ENCODE assay signal across 1 cellular context in genomic region chr22:23894710-23895598, GRCh38.
TF ChIP-seq lines count a peak whose summit lies in the region.

No MANE protein-coding gene starts in this region.

TF ChIP-seq in HepG2, 621 proteins besides CTCF, POLR2A, EP300 and RAD21 (continued from another document and continues in another):
- TF ChIP-seq, protein P1, sequence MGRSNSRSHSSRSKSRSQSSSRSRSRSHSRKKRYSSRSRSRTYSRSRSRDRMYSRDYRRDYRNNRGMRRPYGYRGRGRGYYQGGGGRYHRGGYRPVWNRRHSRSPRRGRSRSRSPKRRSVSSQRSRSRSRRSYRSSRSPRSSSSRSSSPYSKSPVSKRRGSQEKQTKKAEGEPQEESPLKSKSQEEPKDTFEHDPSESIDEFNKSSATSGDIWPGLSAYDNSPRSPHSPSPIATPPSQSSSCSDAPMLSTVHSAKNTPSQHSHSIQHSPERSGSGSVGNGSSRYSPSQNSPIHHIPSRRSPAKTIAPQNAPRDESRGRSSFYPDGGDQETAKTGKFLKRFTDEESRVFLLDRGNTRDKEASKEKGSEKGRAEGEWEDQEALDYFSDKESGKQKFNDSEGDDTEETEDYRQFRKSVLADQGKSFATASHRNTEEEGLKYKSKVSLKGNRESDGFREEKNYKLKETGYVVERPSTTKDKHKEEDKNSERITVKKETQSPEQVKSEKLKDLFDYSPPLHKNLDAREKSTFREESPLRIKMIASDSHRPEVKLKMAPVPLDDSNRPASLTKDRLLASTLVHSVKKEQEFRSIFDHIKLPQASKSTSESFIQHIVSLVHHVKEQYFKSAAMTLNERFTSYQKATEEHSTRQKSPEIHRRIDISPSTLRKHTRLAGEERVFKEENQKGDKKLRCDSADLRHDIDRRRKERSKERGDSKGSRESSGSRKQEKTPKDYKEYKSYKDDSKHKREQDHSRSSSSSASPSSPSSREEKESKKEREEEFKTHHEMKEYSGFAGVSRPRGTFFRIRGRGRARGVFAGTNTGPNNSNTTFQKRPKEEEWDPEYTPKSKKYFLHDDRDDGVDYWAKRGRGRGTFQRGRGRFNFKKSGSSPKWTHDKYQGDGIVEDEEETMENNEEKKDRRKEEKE (IDR thresholded peaks at IDR 0.05), result no peak
- no peak for TF ChIP-seq XBP1 (CRISPR knock-in tag; IDR thresholded peaks at IDR 0.05)
- no peak for TF ChIP-seq BHLHE40 (IDR thresholded peaks at IDR 0.05; ENCODE audit: low read length)
- peak; percentile 75; the same call in 1 of the 2 replicates for TF ChIP-seq KDM5B (CRISPR knock-in tag; IDR thresholded peaks at IDR 0.05; ENCODE audit: borderline replicate concordance)
- no peak for TF ChIP-seq MEF2D (CRISPR knock-in tag; IDR thresholded peaks at IDR 0.05)
- TF ChIP-seq, protein P2, sequence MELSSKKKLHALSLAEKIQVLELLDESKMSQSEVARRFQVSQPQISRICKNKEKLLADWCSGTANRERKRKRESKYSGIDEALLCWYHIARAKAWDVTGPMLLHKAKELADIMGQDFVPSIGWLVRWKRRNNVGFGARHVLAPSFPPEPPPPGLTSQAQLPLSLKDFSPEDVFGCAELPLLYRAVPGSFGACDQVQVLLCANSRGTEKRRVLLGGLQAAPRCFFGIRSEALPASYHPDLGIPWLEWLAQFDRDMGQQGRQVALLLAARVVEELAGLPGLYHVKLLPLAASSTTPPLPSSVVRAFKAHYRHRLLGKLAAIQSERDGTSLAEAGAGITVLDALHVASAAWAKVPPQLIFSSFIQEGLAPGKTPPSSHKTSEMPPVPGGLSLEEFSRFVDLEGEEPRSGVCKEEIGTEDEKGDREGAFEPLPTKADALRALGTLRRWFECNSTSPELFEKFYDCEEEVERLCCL (CRISPR knock-in tag; IDR thresholded peaks at IDR 0.05; ENCODE audit: borderline replicate concordance), result no peak
- TF ChIP-seq, protein P3, sequence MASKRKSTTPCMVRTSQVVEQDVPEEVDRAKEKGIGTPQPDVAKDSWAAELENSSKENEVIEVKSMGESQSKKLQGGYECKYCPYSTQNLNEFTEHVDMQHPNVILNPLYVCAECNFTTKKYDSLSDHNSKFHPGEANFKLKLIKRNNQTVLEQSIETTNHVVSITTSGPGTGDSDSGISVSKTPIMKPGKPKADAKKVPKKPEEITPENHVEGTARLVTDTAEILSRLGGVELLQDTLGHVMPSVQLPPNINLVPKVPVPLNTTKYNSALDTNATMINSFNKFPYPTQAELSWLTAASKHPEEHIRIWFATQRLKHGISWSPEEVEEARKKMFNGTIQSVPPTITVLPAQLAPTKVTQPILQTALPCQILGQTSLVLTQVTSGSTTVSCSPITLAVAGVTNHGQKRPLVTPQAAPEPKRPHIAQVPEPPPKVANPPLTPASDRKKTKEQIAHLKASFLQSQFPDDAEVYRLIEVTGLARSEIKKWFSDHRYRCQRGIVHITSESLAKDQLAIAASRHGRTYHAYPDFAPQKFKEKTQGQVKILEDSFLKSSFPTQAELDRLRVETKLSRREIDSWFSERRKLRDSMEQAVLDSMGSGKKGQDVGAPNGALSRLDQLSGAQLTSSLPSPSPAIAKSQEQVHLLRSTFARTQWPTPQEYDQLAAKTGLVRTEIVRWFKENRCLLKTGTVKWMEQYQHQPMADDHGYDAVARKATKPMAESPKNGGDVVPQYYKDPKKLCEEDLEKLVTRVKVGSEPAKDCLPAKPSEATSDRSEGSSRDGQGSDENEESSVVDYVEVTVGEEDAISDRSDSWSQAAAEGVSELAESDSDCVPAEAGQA (IDR thresholded peaks at IDR 0.05; ENCODE audit: low read depth), result no peak; the same call in 1 of the 2 replicates
- TF ChIP-seq, protein P3 (CRISPR knock-in tag; IDR thresholded peaks at IDR 0.05; ENCODE audit: borderline replicate concordance), result no peak
- TF ChIP-seq ZNF207 (IDR thresholded peaks at IDR 0.05; ENCODE audit: borderline replicate concordance), result no peak
- no peak; the same call in 1 of the 2 replicates for TF ChIP-seq ZNF367 (CRISPR knock-in tag; IDR thresholded peaks at IDR 0.05; ENCODE audit: borderline replicate concordance)
- peak; percentile 94 for TF ChIP-seq HNRNPLL (IDR thresholded peaks at IDR 0.05; ENCODE audit: low read depth, low read length, poor library complexity, severe bottlenecking)
- TF ChIP-seq SMYD3 (CRISPR knock-in tag; IDR thresholded peaks at IDR 0.05), result no peak
- no peak for TF ChIP-seq E2F1 (CRISPR knock-in tag; IDR thresholded peaks at IDR 0.05)
- TF ChIP-seq MIER3 (CRISPR knock-in tag; IDR thresholded peaks at IDR 0.05; ENCODE audit: borderline replicate concordance), result no peak
- no peak for TF ChIP-seq MLLT10 (CRISPR knock-in tag; IDR thresholded peaks at IDR 0.05)
- TF ChIP-seq, protein P4, sequence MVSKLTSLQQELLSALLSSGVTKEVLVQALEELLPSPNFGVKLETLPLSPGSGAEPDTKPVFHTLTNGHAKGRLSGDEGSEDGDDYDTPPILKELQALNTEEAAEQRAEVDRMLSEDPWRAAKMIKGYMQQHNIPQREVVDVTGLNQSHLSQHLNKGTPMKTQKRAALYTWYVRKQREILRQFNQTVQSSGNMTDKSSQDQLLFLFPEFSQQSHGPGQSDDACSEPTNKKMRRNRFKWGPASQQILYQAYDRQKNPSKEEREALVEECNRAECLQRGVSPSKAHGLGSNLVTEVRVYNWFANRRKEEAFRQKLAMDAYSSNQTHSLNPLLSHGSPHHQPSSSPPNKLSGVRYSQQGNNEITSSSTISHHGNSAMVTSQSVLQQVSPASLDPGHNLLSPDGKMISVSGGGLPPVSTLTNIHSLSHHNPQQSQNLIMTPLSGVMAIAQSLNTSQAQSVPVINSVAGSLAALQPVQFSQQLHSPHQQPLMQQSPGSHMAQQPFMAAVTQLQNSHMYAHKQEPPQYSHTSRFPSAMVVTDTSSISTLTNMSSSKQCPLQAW (CRISPR knock-in tag; IDR thresholded peaks at IDR 0.05), result peak; percentile 49; the same call in 1 of the 2 replicates
- TF ChIP-seq, protein P5, sequence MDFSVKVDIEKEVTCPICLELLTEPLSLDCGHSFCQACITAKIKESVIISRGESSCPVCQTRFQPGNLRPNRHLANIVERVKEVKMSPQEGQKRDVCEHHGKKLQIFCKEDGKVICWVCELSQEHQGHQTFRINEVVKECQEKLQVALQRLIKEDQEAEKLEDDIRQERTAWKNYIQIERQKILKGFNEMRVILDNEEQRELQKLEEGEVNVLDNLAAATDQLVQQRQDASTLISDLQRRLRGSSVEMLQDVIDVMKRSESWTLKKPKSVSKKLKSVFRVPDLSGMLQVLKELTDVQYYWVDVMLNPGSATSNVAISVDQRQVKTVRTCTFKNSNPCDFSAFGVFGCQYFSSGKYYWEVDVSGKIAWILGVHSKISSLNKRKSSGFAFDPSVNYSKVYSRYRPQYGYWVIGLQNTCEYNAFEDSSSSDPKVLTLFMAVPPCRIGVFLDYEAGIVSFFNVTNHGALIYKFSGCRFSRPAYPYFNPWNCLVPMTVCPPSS (IDR thresholded peaks at IDR 0.05), result no peak
- no peak for TF ChIP-seq ESRRA (CRISPR knock-in tag; IDR thresholded peaks at IDR 0.05; ENCODE audit: low read depth)
- TF ChIP-seq TEAD2 (CRISPR knock-in tag; IDR thresholded peaks at IDR 0.05), result no peak
- no peak for TF ChIP-seq FOXM1 (CRISPR knock-in tag; IDR thresholded peaks at IDR 0.05)
- peak; percentile 17; the same call in 1 of the 2 replicates for TF ChIP-seq EEA1 (CRISPR knock-in tag; IDR thresholded peaks at IDR 0.05; ENCODE audit: borderline replicate concordance)
- TF ChIP-seq ZNF350 (CRISPR knock-in tag; IDR thresholded peaks at IDR 0.05; ENCODE audit: borderline replicate concordance, low read depth), result no peak; the same call in 1 of the 2 replicates
- TF ChIP-seq ZNF563 (CRISPR knock-in tag; IDR thresholded peaks at IDR 0.05), result no peak
- TF ChIP-seq ATF7-NPFF (CRISPR knock-in tag; IDR thresholded peaks at IDR 0.05; ENCODE audit: low read depth), result no peak; the same call in 1 of the 2 replicates
- TF ChIP-seq NR2C2 (CRISPR knock-in tag; IDR thresholded peaks at IDR 0.05; ENCODE audit: borderline replicate concordance), result no peak
- TF ChIP-seq MIER2 (CRISPR knock-in tag; IDR thresholded peaks at IDR 0.05), result no peak
- no peak for TF ChIP-seq ATF7 (IDR thresholded peaks at IDR 0.05)
- no peak for TF ChIP-seq ATF7 (CRISPR knock-in tag; IDR thresholded peaks at IDR 0.05)
- TF ChIP-seq SOX5 (CRISPR knock-in tag; IDR thresholded peaks at IDR 0.05; ENCODE audit: borderline replicate concordance), result no peak
- no peak for TF ChIP-seq TSC22D2 (CRISPR knock-in tag; IDR thresholded peaks at IDR 0.05; ENCODE audit: borderline replicate concordance)
- no peak for TF ChIP-seq CCDC6 (CRISPR knock-in tag; IDR thresholded peaks at IDR 0.05)
- TF ChIP-seq MATR3 (CRISPR knock-in tag; IDR thresholded peaks at IDR 0.05), result no peak
- TF ChIP-seq PHF8 (CRISPR knock-in tag; IDR thresholded peaks at IDR 0.05), result no peak; the same call in 1 of the 2 replicates
- no peak; the same call in 1 of the 2 replicates for TF ChIP-seq MIXL1 (CRISPR knock-in tag; IDR thresholded peaks at IDR 0.05)
- 0 out of 2 replicates have a peak, but pooled peaks have one; percentile 65 for TF ChIP-seq ZNF430 (CRISPR knock-in tag; IDR thresholded peaks at IDR 0.05)
- TF ChIP-seq CEBPG (CRISPR knock-in tag; IDR thresholded peaks at IDR 0.05), result peak; percentile 60; the same call in 1 of the 2 replicates
- TF ChIP-seq TAF1 (CRISPR knock-in tag; IDR thresholded peaks at IDR 0.05), result peak; percentile 51; the same call in 1 of the 2 replicates
- TF ChIP-seq NR1H2 (CRISPR knock-in tag; IDR thresholded peaks at IDR 0.05; ENCODE audit: borderline replicate concordance, low read depth), result peak; percentile 32; the same call in 1 of the 2 replicates
- no peak for TF ChIP-seq NFE2 (CRISPR knock-in tag; IDR thresholded peaks at IDR 0.05)
- TF ChIP-seq ZNF768 (CRISPR knock-in tag; IDR thresholded peaks at IDR 0.05), result 0 out of 2 replicates have a peak, but pooled peaks have one; percentile 12
- no peak for TF ChIP-seq U2AF2 (IDR thresholded peaks at IDR 0.05; ENCODE audit: low read depth, low read length)
- TF ChIP-seq ZNF775 (CRISPR knock-in tag; IDR thresholded peaks at IDR 0.05; ENCODE audit: borderline replicate concordance), result 0 out of 2 replicates have a peak, but pooled peaks have one; percentile 21
- TF ChIP-seq JARID2 (CRISPR knock-in tag; IDR thresholded peaks at IDR 0.05; ENCODE audit: insufficient replicate concordance), result no peak
